ENCODE assay signal across 8 cellular contexts in genomic region chr13:50125556-50126377, GRCh38.
A peak's percentile ranks its signal among the peaks of the same experiment; 100 is the strongest.
DNase-seq lines count a peak whose midpoint lies in the region; ATAC-seq lines count a peak whose summit lies in the region.

No MANE protein-coding gene starts in this region.

- DNase-seq in GM04504 (ENCODE audit: low read depth) (peak; percentile 72), NCI-H748 treated with DMSO at 0.1 percent for 48 hours (lab: John Stamatoyannopoulos, UW) (peak; percentile 90), cortex of kidney (lab: John Stamatoyannopoulos, UW) (peak; percentile 25), left kidney (ENCODE audit: low read depth, low spot score) (peak; percentile 93)
- DNase-seq in activated CD4-positive, alpha-beta T cell treated with anti-CD3 and anti-CD28 coated beads, Interleukin-2, amount 50 U/mL, for 1 hour = peak; percentile 92
- peak; percentile 51 to 71 (median 67) for DNase-seq in stimulated activated CD4-positive, alpha-beta T cell treated with anti-CD3 and anti-CD28 coated beads, Interleukin-1b, Interleukin-23, amount 100 ng/mL, for 24 hours (ENCODE audit: low read depth in 4 of 4, low spot score in 1 of 4)

- ATAC-seq in HG03571 (IDR thresholded peaks at IDR 0.05; ENCODE audit: unreplicated experiment) = peak; percentile 5
- no peak for ATAC-seq in HG03378 (IDR thresholded peaks at IDR 0.05; ENCODE audit: unreplicated experiment)

Comparison
In these comparisons a context has a peak if more than half of its experiments do, and no peak if none do; other contexts are left out.
1. DNase-seq: peak in every context shown above with its lines; median percentile 93 in left kidney; 92 in activated CD4-positive, alpha-beta T cell treated with anti-CD3 and anti-CD28 coated beads, Interleukin-2, amount 50 U/mL, for 1 hour; 90 in NCI-H748 treated with DMSO at 0.1 percent for 48 hours; 72 in GM04504; 67 in stimulated activated CD4-positive, alpha-beta T cell treated with anti-CD3 and anti-CD28 coated beads, Interleukin-1b, Interleukin-23, amount 100 ng/mL, for 24 hours; 25 in cortex of kidney.